Comparison of ENCODE assay signal across 1 cellular context in the genomic region with DNA sequence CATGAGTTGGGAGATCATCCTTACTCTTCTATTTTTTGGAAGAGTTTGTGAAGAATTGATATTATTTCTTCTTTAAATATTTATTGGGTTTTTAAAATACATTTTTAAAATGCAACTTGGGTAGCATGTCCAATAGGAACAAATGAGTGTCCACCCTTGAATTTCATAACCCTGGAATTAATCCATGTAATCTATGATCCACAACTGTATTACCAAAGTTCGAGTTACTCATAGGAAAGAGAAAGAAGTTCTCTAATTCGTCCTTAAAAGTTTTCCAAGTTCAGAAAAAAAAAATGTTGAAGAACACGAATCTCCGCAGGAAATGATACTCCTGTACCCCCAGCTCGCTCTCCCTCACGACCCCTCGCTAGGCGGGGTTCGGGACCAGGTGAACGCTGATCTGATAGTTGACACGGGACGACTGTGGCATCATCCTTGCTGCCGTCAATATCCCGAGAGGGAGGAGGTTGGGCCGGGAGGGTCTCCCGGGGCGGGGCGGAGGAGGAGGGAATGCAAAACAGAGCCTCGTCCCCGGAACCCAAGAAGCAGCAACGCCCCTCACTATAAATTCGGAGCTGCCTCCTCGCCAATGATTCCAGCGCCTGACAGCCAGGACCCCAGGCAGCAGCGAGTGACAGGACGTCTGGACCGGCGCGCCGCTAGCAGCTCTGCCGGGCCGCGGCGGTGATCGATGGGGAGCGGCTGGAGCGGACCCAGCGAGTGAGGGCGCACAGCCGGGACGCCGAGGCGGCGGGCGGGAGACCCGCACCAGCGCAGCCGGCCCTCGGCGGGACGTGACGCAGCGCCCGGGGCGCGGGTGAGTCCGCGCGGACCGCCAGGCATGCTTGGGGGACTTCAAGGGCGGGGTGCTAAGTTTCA.
TF ChIP-seq lines count a peak whose summit lies in the region.

A gene (plus strand): TSS at position 593 of the 879 bp plus-strand sequence. CDS start 43,133 bp downstream, outside the sequence.

TF ChIP-seq in GM23338, 12 proteins besides CTCF, POLR2A, EP300 and RAD21 (continued from another document):
- TF ChIP-seq, protein P1, sequence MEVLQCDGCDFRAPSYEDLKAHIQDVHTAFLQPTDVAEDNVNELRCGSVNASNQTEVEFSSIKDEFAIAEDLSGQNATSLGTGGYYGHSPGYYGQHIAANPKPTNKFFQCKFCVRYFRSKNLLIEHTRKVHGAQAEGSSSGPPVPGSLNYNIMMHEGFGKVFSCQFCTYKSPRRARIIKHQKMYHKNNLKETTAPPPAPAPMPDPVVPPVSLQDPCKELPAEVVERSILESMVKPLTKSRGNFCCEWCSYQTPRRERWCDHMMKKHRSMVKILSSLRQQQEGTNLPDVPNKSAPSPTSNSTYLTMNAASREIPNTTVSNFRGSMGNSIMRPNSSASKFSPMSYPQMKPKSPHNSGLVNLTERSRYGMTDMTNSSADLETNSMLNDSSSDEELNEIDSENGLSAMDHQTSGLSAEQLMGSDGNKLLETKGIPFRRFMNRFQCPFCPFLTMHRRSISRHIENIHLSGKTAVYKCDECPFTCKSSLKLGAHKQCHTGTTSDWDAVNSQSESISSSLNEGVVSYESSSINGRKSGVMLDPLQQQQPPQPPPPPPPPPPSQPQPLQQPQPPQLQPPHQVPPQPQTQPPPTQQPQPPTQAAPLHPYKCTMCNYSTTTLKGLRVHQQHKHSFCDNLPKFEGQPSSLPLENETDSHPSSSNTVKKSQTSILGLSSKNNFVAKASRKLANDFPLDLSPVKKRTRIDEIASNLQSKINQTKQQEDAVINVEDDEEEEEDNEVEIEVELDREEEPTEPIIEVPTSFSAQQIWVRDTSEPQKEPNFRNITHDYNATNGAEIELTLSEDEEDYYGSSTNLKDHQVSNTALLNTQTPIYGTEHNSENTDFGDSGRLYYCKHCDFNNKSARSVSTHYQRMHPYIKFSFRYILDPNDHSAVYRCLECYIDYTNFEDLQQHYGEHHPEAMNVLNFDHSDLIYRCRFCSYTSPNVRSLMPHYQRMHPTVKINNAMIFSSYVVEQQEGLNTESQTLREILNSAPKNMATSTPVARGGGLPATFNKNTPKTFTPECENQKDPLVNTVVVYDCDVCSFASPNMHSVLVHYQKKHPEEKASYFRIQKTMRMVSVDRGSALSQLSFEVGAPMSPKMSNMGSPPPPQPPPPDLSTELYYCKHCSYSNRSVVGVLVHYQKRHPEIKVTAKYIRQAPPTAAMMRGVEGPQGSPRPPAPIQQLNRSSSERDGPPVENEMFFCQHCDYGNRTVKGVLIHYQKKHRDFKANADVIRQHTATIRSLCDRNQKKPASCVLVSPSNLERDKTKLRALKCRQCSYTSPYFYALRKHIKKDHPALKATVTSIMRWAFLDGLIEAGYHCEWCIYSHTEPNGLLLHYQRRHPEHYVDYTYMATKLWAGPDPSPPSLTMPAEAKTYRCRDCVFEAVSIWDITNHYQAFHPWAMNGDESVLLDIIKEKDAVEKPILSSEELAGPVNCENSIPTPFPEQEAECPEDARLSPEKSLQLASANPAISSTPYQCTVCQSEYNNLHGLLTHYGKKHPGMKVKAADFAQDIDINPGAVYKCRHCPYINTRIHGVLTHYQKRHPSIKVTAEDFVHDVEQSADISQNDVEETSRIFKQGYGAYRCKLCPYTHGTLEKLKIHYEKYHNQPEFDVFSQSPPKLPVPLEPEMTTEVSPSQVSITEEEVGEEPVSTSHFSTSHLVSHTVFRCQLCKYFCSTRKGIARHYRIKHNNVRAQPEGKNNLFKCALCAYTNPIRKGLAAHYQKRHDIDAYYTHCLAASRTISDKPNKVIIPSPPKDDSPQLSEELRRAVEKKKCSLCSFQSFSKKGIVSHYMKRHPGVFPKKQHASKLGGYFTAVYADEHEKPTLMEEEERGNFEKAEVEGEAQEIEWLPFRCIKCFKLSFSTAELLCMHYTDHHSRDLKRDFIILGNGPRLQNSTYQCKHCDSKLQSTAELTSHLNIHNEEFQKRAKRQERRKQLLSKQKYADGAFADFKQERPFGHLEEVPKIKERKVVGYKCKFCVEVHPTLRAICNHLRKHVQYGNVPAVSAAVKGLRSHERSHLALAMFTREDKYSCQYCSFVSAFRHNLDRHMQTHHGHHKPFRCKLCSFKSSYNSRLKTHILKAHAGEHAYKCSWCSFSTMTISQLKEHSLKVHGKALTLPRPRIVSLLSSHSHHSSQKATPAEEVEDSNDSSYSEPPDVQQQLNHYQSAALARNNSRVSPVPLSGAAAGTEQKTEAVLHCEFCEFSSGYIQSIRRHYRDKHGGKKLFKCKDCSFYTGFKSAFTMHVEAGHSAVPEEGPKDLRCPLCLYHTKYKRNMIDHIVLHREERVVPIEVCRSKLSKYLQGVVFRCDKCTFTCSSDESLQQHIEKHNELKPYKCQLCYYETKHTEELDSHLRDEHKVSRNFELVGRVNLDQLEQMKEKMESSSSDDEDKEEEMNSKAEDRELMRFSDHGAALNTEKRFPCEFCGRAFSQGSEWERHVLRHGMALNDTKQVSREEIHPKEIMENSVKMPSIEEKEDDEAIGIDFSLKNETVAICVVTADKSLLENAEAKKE (CRISPR knock-in tag; IDR thresholded peaks at IDR 0.05) = no peak
- no peak for TF ChIP-seq EZH2phosphoT487 (IDR thresholded peaks at IDR 0.05; ENCODE audit: unreplicated experiment)
